In the genomic region with DNA sequence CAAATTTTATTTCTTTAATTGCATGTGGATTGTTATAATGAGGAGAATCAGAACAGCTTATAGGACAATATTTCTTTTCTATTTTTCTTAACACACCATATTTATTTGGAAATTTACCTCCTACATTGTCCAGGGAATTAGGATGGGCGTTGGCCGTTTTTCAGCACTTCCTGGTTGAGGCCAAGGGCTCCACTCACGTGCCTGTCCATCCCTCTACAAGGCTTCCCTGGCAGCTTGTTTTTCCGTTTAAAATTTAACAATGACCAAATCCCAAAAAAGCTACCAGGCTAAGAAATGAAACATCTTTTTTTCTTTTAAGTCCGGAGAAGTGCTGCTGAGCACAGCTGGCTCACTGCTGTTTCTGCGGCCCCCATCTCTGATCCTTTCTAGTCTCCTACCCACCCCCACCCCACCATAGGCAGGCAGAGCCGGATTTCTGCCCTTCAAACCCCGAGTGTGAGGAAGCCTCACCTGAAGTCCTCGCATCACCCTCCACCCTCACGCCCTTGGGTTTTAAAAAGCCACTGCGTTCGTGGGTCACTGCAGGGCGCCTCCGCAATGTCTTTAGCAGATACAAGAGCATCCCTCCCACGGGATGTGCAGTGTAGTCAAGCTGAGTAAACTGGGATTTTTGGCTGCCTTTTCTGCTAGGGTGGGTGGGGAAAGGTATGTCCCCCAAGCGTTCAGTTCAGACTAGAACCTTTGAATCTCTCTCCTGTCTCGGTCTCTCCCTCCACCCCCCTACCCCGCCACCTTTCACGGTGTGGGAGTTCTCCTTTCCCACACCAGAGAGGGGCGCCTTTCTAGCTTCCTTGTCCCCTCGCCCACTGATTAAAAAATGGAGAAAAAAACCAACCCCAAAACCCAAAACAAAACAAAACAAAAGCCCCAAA, we compare ENCODE assay signal across 8 cellular contexts. TPM values are rescaled to one million over a fixed set of nuclear protein-coding genes. Genes with fewer than 3 reads are reported as not detected.
A peak's percentile ranks its signal among the peaks of the same experiment; 100 is the strongest.
DNase-seq lines count a peak whose midpoint lies in the region; ATAC-seq and TF ChIP-seq lines count a peak whose summit lies in the region.

No MANE protein-coding gene starts in this region.

- peak overlapping the region; percentile 86 for H3K4me3 Mint-ChIP-seq in mesothelial cell of epicardium

- peaks cover 13% of the 10 kb centered on the region for H3K4me1 Mint-ChIP-seq in mesothelial cell of epicardium

- no peaks in the 10 kb centered on the region for H4K20me1 ChIP-seq in GM23248 (ENCODE audit: insufficient read depth)

- H3K9me2 ChIP-seq in GM23248 (ENCODE audit: insufficient read depth): no peaks in the 10 kb centered on the region

- 2 to 3% methylated on average over 21 of the region's 21 CpGs for WGBS in GM23248 (ENCODE audit: low coverage in 1 of 2, low lambda C conversion rate in 2 of 2, missing lambda C conversion rate in 2 of 2), 2 experiments
- WGBS in tibial nerve, 2 donors: 4 to 5% methylated on average over 19 to 21 of the region's 21 CpGs

- H3K27me3 Mint-ChIP-seq in mesothelial cell of epicardium (ENCODE audit: low read depth): peaks cover 20% of the 10 kb centered on the region

- TF ChIP-seq CTCF in mesothelial cell of epicardium (IDR thresholded peaks at IDR 0.05; ENCODE audit: unreplicated experiment) (no peak), tibial nerve (IDR thresholded peaks at IDR 0.05) (no peak)

- H3K4me3 ChIP-seq in GM23248 (peak overlapping the region; percentile 91), SJSA1 (peak overlapping the region; percentile 63), endocrine pancreas (ENCODE audit: control insufficient read depth, insufficient read depth, low read length) (peak overlapping the region; percentile 7), tibial nerve (peak overlapping the region; percentile 38 to 86 (median 62))

- no peak for TF ChIP-seq POLR2A in tibial nerve (IDR thresholded peaks at IDR 0.05)

- peaks cover 8% of the 10 kb centered on the region for H3K4me1 ChIP-seq in GM23248 (ENCODE audit: insufficient read depth)
- H3K4me1 ChIP-seq in SJSA1 (replicated peaks): peaks cover 3% of the 10 kb centered on the region
- H3K4me1 ChIP-seq in endocrine pancreas (ENCODE audit: control insufficient read depth, insufficient read depth, low read length): no peaks in the 10 kb centered on the region
- H3K4me1 ChIP-seq in tibial nerve: peaks cover 0 to 34% (median 0%) of the 10 kb centered on the region in 4 donors

- peak; percentile 22 for DNase-seq in Daoy (ENCODE audit: low read depth)
- peak; percentile 61 for DNase-seq in GM23248
- DNase-seq in SJSA1 (ENCODE audit: low read depth in 1 of 2, low spot score in 2 of 2): peak in 1 of 2 experiments; percentile 5
- DNase-seq in mesothelial cell of epicardium (ENCODE audit: low spot score in 2 of 2, unreplicated experiment in 2 of 2): no peak
- DNase-seq in tibial nerve (ENCODE audit: low spot score in 2 of 2): peak in 1 of 2 donors; percentile 52

- no peaks in the 10 kb centered on the region for H3K36me3 ChIP-seq in GM23248 (ENCODE audit: low read depth)
- no peaks in the 10 kb centered on the region for H3K36me3 ChIP-seq in SJSA1
- H3K36me3 ChIP-seq in endocrine pancreas (ENCODE audit: control insufficient read depth, insufficient read depth, low read length): no peaks in the 10 kb centered on the region
- no peaks in the 10 kb centered on the region for H3K36me3 ChIP-seq in tibial nerve

- no peaks in the 10 kb centered on the region for H3K79me2 ChIP-seq in GM23248 (ENCODE audit: insufficient read depth)

- peak overlapping the region; percentile 91 for H3K4me2 ChIP-seq in GM23248 (ENCODE audit: unreplicated experiment)

- no peaks in the 10 kb centered on the region for H3K9me3 ChIP-seq in GM23248 (ENCODE audit: low read depth)
- no peaks in the 10 kb centered on the region; the same call in 1 of the 2 replicates for H3K9me3 ChIP-seq in SJSA1 (replicated peaks)
- no peaks in the 10 kb centered on the region for H3K9me3 ChIP-seq in endocrine pancreas (ENCODE audit: control insufficient read depth, low read length)
- H3K9me3 ChIP-seq in tibial nerve: no peaks in the 10 kb centered on the region

- H3K27ac Mint-ChIP-seq in mesothelial cell of epicardium: peak overlapping the region; percentile 96

- peaks cover 15% of the 10 kb centered on the region; the same call in 1 of the 2 replicates for H3F3A ChIP-seq in GM23248 (ENCODE audit: insufficient read depth)

- H3K27ac ChIP-seq in GM23248 (no peak overlapping the region), SJSA1 (peak overlapping the region; percentile 36), tibial nerve (peak overlapping the region in 3 of 4 donors; percentile 65 to 79 (median 66))

- H3K36me3 Mint-ChIP-seq in mesothelial cell of epicardium: no peaks in the 10 kb centered on the region

- H3K9ac ChIP-seq in GM23248 (peak overlapping the region; percentile 77), endocrine pancreas (ENCODE audit: control insufficient read depth, insufficient read depth, low read length) (peak overlapping the region; percentile 40)

- no peak for TF ChIP-seq EP300 in tibial nerve (IDR thresholded peaks at IDR 0.05)

- H3K27me3 ChIP-seq in GM23248 (replicated peaks; ENCODE audit: insufficient read depth) (no peaks in the 10 kb centered on the region), SJSA1 (replicated peaks) (no peaks in the 10 kb centered on the region; the same call in 1 of the 2 replicates), endocrine pancreas (ENCODE audit: control insufficient read depth, insufficient read depth, low read length) (peaks cover 2% of the 10 kb centered on the region), tibial nerve (no peaks in the 10 kb centered on the region)

- ATAC-seq in HG02840 (IDR thresholded peaks at IDR 0.05; ENCODE audit: low FRiP score, unreplicated experiment) (no peak), HG03135 (IDR thresholded peaks at IDR 0.05; ENCODE audit: unreplicated experiment) (no peak)

- H2AFZ ChIP-seq in GM23248: peak overlapping the region; percentile 97

- in situ Hi-C loops in GM23248 (cut with MboI): no loop called here

- H3K9me3 Mint-ChIP-seq in mesothelial cell of epicardium: peaks cover 18% of the 10 kb centered on the region

RNA-seq across cellular contexts. Expression of a gene that starts 0.8 kb away (rescaled TPM):
- total RNA-seq in Daoy (2014; rRNA removed; shearing (Covaris generic)): 8.2 and 21.9 TPM in 2 replicates
- 2.1 and 6.1 TPM in 2 replicates for total RNA-seq in GM23248 (2014; rRNA removed; shearing (Covaris generic))
- 3.3 and 3.6 TPM in 2 replicates for polyA plus RNA-seq in GM23248 (2016; fragmentation: Nextera tagmentation; extraction: Ambion mirVana)
- 1.5 and 1.7 TPM in 2 replicates for total RNA-seq in SJSA1 (2014; rRNA removed; shearing (Covaris generic))
- total RNA-seq in mesothelial cell of epicardium (7.0 to 7.4 TPM (median 7.2 TPM) in 3 replicates), tibial nerve (10 to 100 TPM in 1 of 4 donors, 1 to 10 TPM in 3; 8.4 to 16.6 (median 8.8) TPM)

Comparison
In these comparisons a context has a peak if more than half of its experiments do, and no peak if none do; other contexts are left out.
1. DNase-seq: peak in Daoy (single experiment) and GM23248 (single experiment); none in mesothelial cell of epicardium (0 of 2).
2. H3K4me3 ChIP-seq: peak in every context shown above with its lines; median percentile 91 in GM23248; 63 in SJSA1; 62 in tibial nerve; 7 in endocrine pancreas.